In genomic region chr16:86076606-86077005, GRCh38 we compare ENCODE assay signal across 18 cellular contexts.
"Had no signal": no experiment of that assay in that cellular context is flagged by ENCODE, and none has a peak within 500 bp of the region (broad histone marks: within the 10 kb centered on the region; RNA-seq: fewer than 3 reads in every experiment).

No MANE protein-coding gene starts in this region.

- DNase-seq: KBM-7, MV-4-11, NCI-H1048, NCI-H1105, NCI-H1417, NCI-H1436 treated with DMSO at 0.1 percent for 48 hours, NCI-H1694 treated with DMSO at 0.1 percent for 48 hours, NCI-H1930, NCI-H2081, NCI-H2107, NCI-H2227 treated with DMSO at 0.1 percent for 48 hours, NCI-H524, NCI-H526 treated with DMSO at 0.1 percent for 48 hours, NCI-H748 treated with DMSO at 0.1 percent for 48 hours, SHP77, SK-N-SH had no signal

- H3K27ac ChIP-seq: HL-60, RWPE1 had no signal

- H3K9me3 ChIP-seq: SK-N-SH had no signal

- H3K9ac ChIP-seq: SK-N-SH had no signal

- H3K4me2 ChIP-seq: SK-N-SH had no signal
